In the genomic region with DNA sequence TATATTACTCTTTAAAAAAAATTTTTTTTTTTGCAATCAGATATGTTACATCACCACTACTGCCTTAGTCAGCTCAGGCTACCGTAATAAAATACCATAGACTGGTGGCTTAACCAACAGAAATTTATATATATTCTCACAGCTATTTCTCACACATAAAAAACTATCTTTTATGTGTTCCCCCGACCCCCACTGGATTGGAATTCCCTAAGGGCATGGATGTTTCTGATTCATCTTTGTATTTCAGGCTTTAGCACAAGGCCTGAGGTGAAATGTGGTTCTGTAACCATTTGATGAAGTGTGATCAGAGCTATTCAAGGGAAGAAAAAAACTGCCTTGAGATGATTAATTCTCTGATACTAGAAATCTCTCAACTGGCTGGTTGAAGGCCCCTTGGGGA, we compare ENCODE assay signal across 17 cellular contexts. TPM values are rescaled to one million over a fixed set of nuclear protein-coding genes. Genes with fewer than 3 reads are reported as not detected.
DNase-seq lines count a peak whose midpoint lies in the region; ATAC-seq and TF ChIP-seq lines count a peak whose summit lies in the region.
"Had no signal": no experiment of that assay in that cellular context is flagged by ENCODE, and none has a peak within 500 bp of the region (broad histone marks: within the 10 kb centered on the region; RNA-seq: fewer than 3 reads in every experiment).

No MANE protein-coding gene starts in this region.

- intact Hi-C loops in MCF 10A (cut with micrococcal nuclease) (no loop called here), right lobe of liver (cut with DNase I) (loop anchor here (10.0 kb wide), 1 partner anchor 65 kb away; a partner anchor contains a TSS)
- intact Hi-C loops in CD4-positive, alpha-beta memory T cell (cut with micrococcal nuclease) = no loop called here

- TF ChIP-seq EP300 in suprapubic skin (IDR thresholded peaks at IDR 0.05) = no peak

- WGBS in right lobe of liver (ENCODE audit: insufficient coverage, low coverage, low lambda C conversion rate, missing lambda C conversion rate) = 27% methylated on average over 2 of the region's 2 CpGs
- 58% methylated on average over 2 of the region's 2 CpGs for WGBS in suprapubic skin

- peaks cover 8% of the 10 kb centered on the region for H3K9me3 Mint-ChIP-seq in MCF 10A (ENCODE audit: unreplicated experiment)
- H3K9me3 Mint-ChIP-seq in CD4-positive, alpha-beta memory T cell = peaks cover 0 to 7% (median 2%) of the 10 kb centered on the region in 8 donors
- H3K9me3 Mint-ChIP-seq in stimulated activated naive B cell treated with anti-CD40 and anti-IgM and Interleukin-4, amounts not matched to agents 10 μg/mL and 1 μg/mL and 100 μg/mL, for 72 hours = no peaks in the 10 kb centered on the region

- TF ChIP-seq CTCF in MCF 10A (IDR thresholded peaks at IDR 0.05; ENCODE audit: unreplicated experiment) (no peak), right lobe of liver (IDR thresholded peaks at IDR 0.05) (no peak), suprapubic skin (IDR thresholded peaks at IDR 0.05) (no peak)

- no peak for TF ChIP-seq POLR2A in right lobe of liver (IDR thresholded peaks at IDR 0.05)
- no peak for TF ChIP-seq POLR2A in suprapubic skin (IDR thresholded peaks at IDR 0.05)

- no peak overlapping the region for H3K4me3 Mint-ChIP-seq in MCF 10A (ENCODE audit: unreplicated experiment)
- no peak overlapping the region for H3K4me3 Mint-ChIP-seq in CD4-positive, alpha-beta memory T cell
- H3K4me3 Mint-ChIP-seq in stimulated activated naive B cell treated with anti-CD40 and anti-IgM and Interleukin-4, amounts not matched to agents 10 μg/mL and 1 μg/mL and 100 μg/mL, for 72 hours = no peak overlapping the region
- H3K4me3 Mint-ChIP-seq: activated CD4-positive, alpha-beta T cell treated with anti-CD3 and anti-CD28 coated beads, Interleukin-2, amount 10 ng/mL, durations not matched to agents 7 days and 5 days had no signal

- ATAC-seq in right lobe of liver = no peak
- ATAC-seq in stimulated activated naive B cell treated with anti-CD40 and anti-IgM and Interleukin-4, amounts not matched to agents 10 μg/mL and 1 μg/mL and 100 μg/mL, for 72 hours (replicated peaks) = no peak
- ATAC-seq: activated T-cell treated with anti-CD3 and anti-CD28 coated beads, Interleukin-2, amount 50 U/mL, for 4 hours had no signal

- H3K27me3 Mint-ChIP-seq in MCF 10A (ENCODE audit: insufficient read depth, unreplicated experiment) = no peaks in the 10 kb centered on the region
- H3K27me3 Mint-ChIP-seq in CD4-positive, alpha-beta memory T cell = peaks cover 3% of the 10 kb centered on the region in 2 donors
- H3K27me3 Mint-ChIP-seq in stimulated activated naive B cell treated with anti-CD40 and anti-IgM and Interleukin-4, amounts not matched to agents 10 μg/mL and 1 μg/mL and 100 μg/mL, for 72 hours = peaks cover 31 to 52% of the 10 kb centered on the region in 2 donors

- H3K4me3 ChIP-seq in right lobe of liver (peak overlapping the region; percentile 61 to 72 (median 69)), suprapubic skin (peak overlapping the region; percentile 53)
- H3K4me3 ChIP-seq in CD4-positive, alpha-beta memory T cell (ENCODE audit: low read length in 2 of 2) = no peak overlapping the region
- H3K4me3 ChIP-seq: lung, smooth muscle cell had no signal

- BruUV-seq in MCF 10A (replicated peaks; lab: Mats Ljungman, UMichigan) = no TSS peak

- H3K4me1 ChIP-seq in right lobe of liver = peaks cover 0 to 19% (median 6%) of the 10 kb centered on the region in 4 donors
- H3K4me1 ChIP-seq in suprapubic skin = peaks cover 21% of the 10 kb centered on the region
- peaks cover 13% of the 10 kb centered on the region for H3K4me1 ChIP-seq in CD4-positive, alpha-beta memory T cell (ENCODE audit: insufficient read depth, low read length)

- DNase-seq in HT1080 (ENCODE audit: low read depth) = peak; percentile 29
- peak; percentile 73 for DNase-seq in MCF 10A (ENCODE audit: unreplicated experiment)
- no peak for DNase-seq in right lobe of liver
- DNase-seq in suprapubic skin (ENCODE audit: low spot score in 2 of 2) = no peak
- no peak for DNase-seq in activated CD4-positive, alpha-beta T cell treated with anti-CD3 and anti-CD28 coated beads for 1 hour
- no peak for DNase-seq in CD4-positive, alpha-beta memory T cell
- no peak for DNase-seq in stimulated activated naive B cell treated with anti-CD40 and anti-IgM and Interleukin-4, amounts not matched to agents 10 μg/mL and 1 μg/mL and 100 μg/mL, for 72 hours
- DNase-seq: activated CD4-positive, alpha-beta T cell treated with anti-CD3 and anti-CD28 coated beads, Interleukin-2, amount 10 ng/mL, durations not matched to agents 7 days and 5 days; activated T-cell treated with anti-CD3 and anti-CD28 coated beads, Interleukin-2, amount 50 U/mL, for 4 hours; CD4-positive, CD25-positive, alpha-beta regulatory T cell; KBM-7; NCI-H1436; stimulated activated naive CD4-positive, alpha-beta T cell treated with Interleukin-2 at 50 U/mL for 16 hours; T-helper 9 cell had no signal

- H3K9me3 ChIP-seq in right lobe of liver (no peaks in the 10 kb centered on the region), suprapubic skin (no peaks in the 10 kb centered on the region)
- H3K9me3 ChIP-seq in CD4-positive, alpha-beta memory T cell (ENCODE audit: control insufficient read depth in 1 of 2, low read length in 2 of 2) = no peaks in the 10 kb centered on the region

- H3K36me3 Mint-ChIP-seq in MCF 10A (ENCODE audit: insufficient read depth, unreplicated experiment) = peaks cover 8% of the 10 kb centered on the region
- no peaks in the 10 kb centered on the region for H3K36me3 Mint-ChIP-seq in CD4-positive, alpha-beta memory T cell
- no peaks in the 10 kb centered on the region for H3K36me3 Mint-ChIP-seq in stimulated activated naive B cell treated with anti-CD40 and anti-IgM and Interleukin-4, amounts not matched to agents 10 μg/mL and 1 μg/mL and 100 μg/mL, for 72 hours
- H3K36me3 Mint-ChIP-seq: CD4-positive, CD25-positive, alpha-beta regulatory T cell had no signal

- H3K27me3 ChIP-seq in right lobe of liver = no peaks in the 10 kb centered on the region
- no peaks in the 10 kb centered on the region for H3K27me3 ChIP-seq in suprapubic skin
- H3K27me3 ChIP-seq in CD4-positive, alpha-beta memory T cell (ENCODE audit: insufficient read depth, low read length) = no peaks in the 10 kb centered on the region

- POLR2A ChIA-PET in MCF 10A (lab: Yijun Ruan, JAX) = interaction anchor here (0.6 to 11.2 kb wide), 19 partner anchors 9 to 375 kb away, joined by 3 to 143 read pairs (median 4); a partner anchor contains a TSS
- POLR2A ChIA-PET in CD4-positive, alpha-beta memory T cell (lab: Charles Lee; ENCODE audit: partially characterized antibody) = interaction anchor here (1.4 to 2.1 kb wide), 2 partner anchors 9 to 61 kb away, joined by 4 to 5 read pairs; a partner anchor contains a TSS

- H3K4me1 Mint-ChIP-seq in MCF 10A (ENCODE audit: insufficient read depth, unreplicated experiment) = peaks cover 30% of the 10 kb centered on the region
- H3K4me1 Mint-ChIP-seq in CD4-positive, alpha-beta memory T cell = peaks cover 10 to 30% (median 20%) of the 10 kb centered on the region in 4 donors
- H3K4me1 Mint-ChIP-seq in stimulated activated naive B cell treated with anti-CD40 and anti-IgM and Interleukin-4, amounts not matched to agents 10 μg/mL and 1 μg/mL and 100 μg/mL, for 72 hours = peaks cover 18 to 26% of the 10 kb centered on the region in 2 donors

- CTCF ChIA-PET in MCF 10A (lab: Yijun Ruan, JAX) = interaction anchor here (0.6 to 3.7 kb wide), 12 partner anchors 9 to 1101 kb away, joined by 3 to 12 read pairs (median 4); a partner anchor contains a TSS
- CTCF ChIA-PET in CD4-positive, alpha-beta memory T cell (lab: Charles Lee; ENCODE audit: partially characterized antibody) = interaction anchor here (1.0 to 1.8 kb wide), 3 partner anchors 9 to 257 kb away, joined by 3 to 10 read pairs (median 4); a partner anchor contains a TSS

- H3K27ac ChIP-seq in right lobe of liver = peak overlapping the region; percentile 80 to 94 (median 91)
- H3K27ac ChIP-seq in suprapubic skin = no peak overlapping the region
- no peak overlapping the region for H3K27ac ChIP-seq in CD4-positive, alpha-beta memory T cell (ENCODE audit: low read depth, low read length)

- H3K27ac Mint-ChIP-seq in MCF 10A (ENCODE audit: low read depth, unreplicated experiment) = no peak overlapping the region
- no peak overlapping the region for H3K27ac Mint-ChIP-seq in CD4-positive, alpha-beta memory T cell
- H3K27ac Mint-ChIP-seq in stimulated activated naive B cell treated with anti-CD40 and anti-IgM and Interleukin-4, amounts not matched to agents 10 μg/mL and 1 μg/mL and 100 μg/mL, for 72 hours = no peak overlapping the region
- H3K27ac Mint-ChIP-seq: activated CD4-positive, alpha-beta T cell treated with anti-CD3 and anti-CD28 coated beads, Interleukin-2, amount 10 ng/mL, durations not matched to agents 7 days and 5 days; CD4-positive, CD25-positive, alpha-beta regulatory T cell had no signal

- H3K36me3 ChIP-seq in right lobe of liver = no peaks in the 10 kb centered on the region
- H3K36me3 ChIP-seq in suprapubic skin = no peaks in the 10 kb centered on the region
- H3K36me3 ChIP-seq in CD4-positive, alpha-beta memory T cell (ENCODE audit: insufficient read depth, low read length) = no peaks in the 10 kb centered on the region

RNA-seq across cellular contexts. Expression of a gene that starts 2.7 kb away (rescaled TPM):
- total RNA-seq in HT1080 (2014; rRNA removed; shearing (Covaris generic)) = not detected in 2 replicates
- polyA plus RNA-seq in HT1080 (2015; cell fraction: cytosol; rRNA removed) = not detected in 2 replicates
- 0.44 TPM in 1 of 2 replicates, not detected in the other for polyA plus RNA-seq in HT1080 (2015; cell fraction: nucleus; rRNA removed)
- total RNA-seq in MCF 10A (2022) (0.79 and 2.2 TPM in 2 replicates), right lobe of liver (100 to 1,000 TPM; 174 to 513 (median 244) TPM), suprapubic skin (10 to 100 TPM in 2 of 4 donors, 1 to 10 TPM in 2; 6.7 to 12.6 (median 9.9) TPM)
- 1 to 10 TPM; 4.9 to 5.2 TPM for total RNA-seq in CD4-positive, alpha-beta memory T cell
- 1 to 10 TPM; 2.7 to 3.2 TPM for polyA plus RNA-seq in CD4-positive, alpha-beta memory T cell
- total RNA-seq: CD4-positive, CD25-positive, alpha-beta regulatory T cell; H4 had no signal

RNA-seq across cellular contexts. Expression of a gene that starts 9.0 kb away (rescaled TPM):
- 7.6 and 9.8 TPM in 2 replicates for total RNA-seq in HT1080 (2014; rRNA removed; shearing (Covaris generic))
- polyA plus RNA-seq in HT1080 (2015; cell fraction: cytosol; rRNA removed) = 27.2 and 37.5 TPM in 2 replicates
- polyA plus RNA-seq in HT1080 (2015; cell fraction: nucleus; rRNA removed) = 68.7 and 83.3 TPM in 2 replicates
- total RNA-seq in MCF 10A (2022) = 15.7 and 17.2 TPM in 2 replicates
- total RNA-seq in right lobe of liver = 10 to 100 TPM in 5 of 6 experiments, 1 to 10 TPM in 1; 7.3 to 45.5 (median 23.6) TPM
- 10 to 100 TPM; 22.3 to 61.6 (median 38.8) TPM for total RNA-seq in suprapubic skin
- total RNA-seq in CD4-positive, alpha-beta memory T cell = 10 to 100 TPM; 50.0 to 56.3 TPM
- 10 to 100 TPM; 15.7 to 18.3 TPM for polyA plus RNA-seq in CD4-positive, alpha-beta memory T cell

RNA-seq across cellular contexts. Expression of a gene that starts 17.1 kb away (rescaled TPM):
- 167 and 190 TPM in 2 replicates for total RNA-seq in HT1080 (2014; rRNA removed; shearing (Covaris generic))
- polyA plus RNA-seq in HT1080 (2015; cell fraction: cytosol; rRNA removed) = 73.9 and 91.2 TPM in 2 replicates
- polyA plus RNA-seq in HT1080 (2015; cell fraction: nucleus; rRNA removed) = 23.0 and 40.5 TPM in 2 replicates
- 63.2 and 82.2 TPM in 2 replicates for total RNA-seq in MCF 10A (2022)
- total RNA-seq in right lobe of liver = 10 to 100 TPM; 35.4 to 56.8 (median 52.4) TPM
- 10 to 100 TPM; 47.2 to 62.8 (median 57.4) TPM for total RNA-seq in suprapubic skin
- 10 to 100 TPM; 38.0 TPM for total RNA-seq in CD4-positive, alpha-beta memory T cell
- 100 to 1,000 TPM; 132 to 135 TPM for polyA plus RNA-seq in CD4-positive, alpha-beta memory T cell

RNA-seq across cellular contexts. Expression of a gene that starts 17.3 kb away (rescaled TPM):
- 118 and 141 TPM in 2 replicates for total RNA-seq in HT1080 (2014; rRNA removed; shearing (Covaris generic))
- polyA plus RNA-seq in HT1080 (2015; cell fraction: cytosol; rRNA removed) = 40.1 and 44.5 TPM in 2 replicates
- 63.9 and 86.2 TPM in 2 replicates for polyA plus RNA-seq in HT1080 (2015; cell fraction: nucleus; rRNA removed)
- total RNA-seq in MCF 10A (2022) (128 and 160 TPM in 2 replicates), right lobe of liver (10 to 100 TPM; 26.6 to 50.7 (median 30.3) TPM), suprapubic skin (100 to 1,000 TPM in 2 of 4 donors, 10 to 100 TPM in 2; 73.2 to 149 (median 92.0) TPM)
- 100 to 1,000 TPM; 178 to 185 TPM for total RNA-seq in CD4-positive, alpha-beta memory T cell
- polyA plus RNA-seq in CD4-positive, alpha-beta memory T cell = 100 to 1,000 TPM; 147 to 205 TPM

RNA-seq across cellular contexts. Expression of a gene that starts 34.4 kb away (rescaled TPM):
- 29.4 and 41.4 TPM in 2 replicates for total RNA-seq in HT1080 (2014; rRNA removed; shearing (Covaris generic))
- 27.1 and 27.6 TPM in 2 replicates for polyA plus RNA-seq in HT1080 (2015; cell fraction: cytosol; rRNA removed)
- polyA plus RNA-seq in HT1080 (2015; cell fraction: nucleus; rRNA removed) = 47.2 and 54.2 TPM in 2 replicates
- total RNA-seq in MCF 10A (2022) (35.0 and 36.4 TPM in 2 replicates), right lobe of liver (10 to 100 TPM; 13.3 to 18.4 (median 15.0) TPM), suprapubic skin (10 to 100 TPM; 15.7 to 41.5 (median 22.8) TPM)
- total RNA-seq in CD4-positive, alpha-beta memory T cell = 10 to 100 TPM; 47.1 to 49.6 TPM
- polyA plus RNA-seq in CD4-positive, alpha-beta memory T cell = 10 to 100 TPM; 12.4 to 19.5 TPM

Comparison
In these comparisons a context has a peak if more than half of its experiments do, and no peak if none do; other contexts are left out.
1. DNase-seq: peak in HT1080 (single experiment) and MCF 10A (single experiment); none in right lobe of liver (0 of 3), suprapubic skin (0 of 2), activated CD4-positive, alpha-beta T cell treated with anti-CD3 and anti-CD28 coated beads for 1 hour (single experiment), CD4-positive, alpha-beta memory T cell (0 of 5) and stimulated activated naive B cell treated with anti-CD40 and anti-IgM and Interleukin-4, amounts not matched to agents 10 μg/mL and 1 μg/mL and 100 μg/mL, for 72 hours (single experiment).
2. H3K27ac ChIP-seq: peak in right lobe of liver (3 of 3); none in suprapubic skin (single experiment) and CD4-positive, alpha-beta memory T cell (single experiment).
3. H3K4me3 ChIP-seq: peak in right lobe of liver (3 of 3) and suprapubic skin (single experiment); none in CD4-positive, alpha-beta memory T cell (0 of 2).
4. RNA of a gene that starts 2.7 kb away (total RNA-seq): 174 to 513 TPM in right lobe of liver; 6.7 to 12.6 TPM in suprapubic skin, 4.9 to 5.2 TPM in CD4-positive, alpha-beta memory T cell, 0.79 to 2.2 TPM in MCF 10A and not detected in HT1080; every median in the first group is over 10 times any median in the second.
5. intact Hi-C loops: an anchor here in right lobe of liver (10.0 kb wide); none called in MCF 10A and CD4-positive, alpha-beta memory T cell.